In genomic region chr12:52506858-52507715, GRCh38 we compare ENCODE assay signal across 8 cellular contexts. TPM values are rescaled to one million over a fixed set of nuclear protein-coding genes. Genes with fewer than 3 reads are reported as not detected.
DNase-seq lines count a peak whose midpoint lies in the region; ATAC-seq and TF ChIP-seq lines count a peak whose summit lies in the region.

No MANE protein-coding gene starts in this region.

- no peak overlapping the region for H3K4me3 Mint-ChIP-seq in CD8-positive, alpha-beta T cell

- peaks cover 51% of the 10 kb centered on the region for H3K27me3 Mint-ChIP-seq in CD8-positive, alpha-beta T cell (ENCODE audit: low read depth)

- H3K36me3 ChIP-seq in CD8-positive, alpha-beta T cell (ENCODE audit: insufficient read depth, low read length): no peaks in the 10 kb centered on the region
- no peaks in the 10 kb centered on the region for H3K36me3 ChIP-seq in prostate gland

- H3K36me3 Mint-ChIP-seq in CD8-positive, alpha-beta T cell: no peaks in the 10 kb centered on the region

- no peaks in the 10 kb centered on the region for H3K4me1 ChIP-seq in CD8-positive, alpha-beta T cell (ENCODE audit: insufficient read depth, low read length)
- H3K4me1 ChIP-seq in foreskin keratinocyte: no peaks in the 10 kb centered on the region
- no peaks in the 10 kb centered on the region for H3K4me1 ChIP-seq in prostate gland (replicated peaks)

- DNase-seq in CD8-positive, alpha-beta T cell: no peak
- DNase-seq in HT-29 (ENCODE audit: low spot score) (peak; percentile 41), SW480 (ENCODE audit: low spot score) (peak; percentile 84), foreskin keratinocyte (peak in 1 of 2 donors; percentile 69), prostate gland (ENCODE audit: low spot score) (no peak), NK-92 (lab: John Stamatoyannopoulos, UW; ENCODE audit: unreplicated experiment) (no peak), cerebellum (ENCODE audit: low spot score) (no peak), NCI-H187 treated with DMSO at 0.1 percent for 48 hours (lab: John Stamatoyannopoulos, UW) (no peak)

- CTCF ChIA-PET in CD8-positive, alpha-beta T cell (lab: Charles Lee): interaction anchor here (0.9 to 2.8 kb wide), 4 partner anchors 9 to 78 kb away, joined by 3 to 10 read pairs (median 6); no protein-coding TSS in a partner anchor

- H3K4me3 ChIP-seq in CD8-positive, alpha-beta T cell (ENCODE audit: low read depth, low read length): no peak overlapping the region
- no peak overlapping the region for H3K4me3 ChIP-seq in prostate gland

- peaks cover 2% of the 10 kb centered on the region for H3K27me3 ChIP-seq in CD8-positive, alpha-beta T cell (ENCODE audit: insufficient read depth, low read length)
- H3K27me3 ChIP-seq in foreskin keratinocyte: no peaks in the 10 kb centered on the region
- H3K27me3 ChIP-seq in prostate gland (replicated peaks; ENCODE audit: insufficient read depth): no peaks in the 10 kb centered on the region

- no peak overlapping the region for H3K27ac ChIP-seq in CD8-positive, alpha-beta T cell (ENCODE audit: low read depth, low read length)
- H3K27ac ChIP-seq in foreskin keratinocyte (peak overlapping the region; percentile 30), prostate gland (no peak overlapping the region)

- POLR2A ChIA-PET in CD8-positive, alpha-beta T cell (lab: Charles Lee): interaction anchor here (1.4 kb wide), 1 partner anchor 13 kb away, joined by 3 read pairs; no protein-coding TSS in a partner anchor

- no peaks in the 10 kb centered on the region for H3K4me1 Mint-ChIP-seq in CD8-positive, alpha-beta T cell (ENCODE audit: low read depth)

- WGBS in prostate gland: 51% methylated on average over 4 of the region's 4 CpGs

- peaks cover 4% of the 10 kb centered on the region for H3K9me3 Mint-ChIP-seq in CD8-positive, alpha-beta T cell

- no peak for TF ChIP-seq POLR2A in prostate gland (IDR thresholded peaks at IDR 0.05)

- peak; percentile 26 for TF ChIP-seq CTCF in CD8-positive, alpha-beta T cell (IDR thresholded peaks at IDR 0.05)
- TF ChIP-seq CTCF in foreskin keratinocyte (conservative IDR thresholded peaks at IDR 0.05) (peak; percentile 74), prostate gland (IDR thresholded peaks at IDR 0.05) (peak in 3 of 4 experiments; percentile 46 to 66 (median 63))

- H3K27ac Mint-ChIP-seq in CD8-positive, alpha-beta T cell: no peak overlapping the region

- no peaks in the 10 kb centered on the region for H3K9me3 ChIP-seq in CD8-positive, alpha-beta T cell (ENCODE audit: low read length)
- no peaks in the 10 kb centered on the region for H3K9me3 ChIP-seq in prostate gland

- ATAC-seq in CD8-positive, alpha-beta T cell: peak; percentile 44
- peak; percentile 29 for ATAC-seq in foreskin keratinocyte

- intact Hi-C loops in CD8-positive, alpha-beta T cell (cut with DNase I, micrococcal nuclease): loop anchor here in 1 of 2 experiments (2.0 kb wide), 1 partner anchor 350 kb away; no protein-coding TSS in a partner anchor
- intact Hi-C loops in prostate gland (cut with DNase I): loop anchor here (5.0 to 10.0 kb wide), 2 partner anchors 135 to 352 kb away; no protein-coding TSS in a partner anchor

RNA-seq across cellular contexts. Expression of gene KRT5, which starts 13.1 kb away (rescaled TPM):
- total RNA-seq in CD8-positive, alpha-beta T cell: not detected
- not detected in 2 replicates for total RNA-seq in HT-29 (2014; rRNA removed; shearing (Covaris generic))
- 14,096 and 16,153 TPM in 2 replicates for total RNA-seq in foreskin keratinocyte
- 14,175 and 15,868 TPM in 2 replicates for polyA plus RNA-seq in foreskin keratinocyte
- total RNA-seq in prostate gland: 100 to 1,000 TPM; 160 to 516 TPM
- total RNA-seq in cerebellum: 0.18 TPM

RNA-seq across cellular contexts. Expression of gene KRT6A, which starts 14.0 kb away (rescaled TPM):
- total RNA-seq in CD8-positive, alpha-beta T cell: not detected
- total RNA-seq in HT-29 (2014; rRNA removed; shearing (Covaris generic)): not detected in 2 replicates
- total RNA-seq in foreskin keratinocyte (5,507 and 5,589 TPM in 2 replicates), prostate gland (10 to 100 TPM in 1 of 2 donors, 1 to 10 TPM in 1; 5.9 to 13.6 TPM), cerebellum (not detected)
- 5,333 and 5,444 TPM in 2 replicates for polyA plus RNA-seq in foreskin keratinocyte

RNA-seq across cellular contexts. Expression of gene KRT6C, which starts 33.5 kb away (rescaled TPM):
- not detected for total RNA-seq in CD8-positive, alpha-beta T cell
- total RNA-seq in HT-29 (2014; rRNA removed; shearing (Covaris generic)): not detected in 2 replicates
- 4.5 and 7.6 TPM in 2 replicates for total RNA-seq in foreskin keratinocyte
- 4.0 and 6.3 TPM in 2 replicates for polyA plus RNA-seq in foreskin keratinocyte
- total RNA-seq in prostate gland: not detected
- total RNA-seq in cerebellum: not detected

RNA-seq across cellular contexts. Expression of gene KRT71, which starts 45.9 kb away (rescaled TPM):
- total RNA-seq in CD8-positive, alpha-beta T cell: not detected
- not detected in 2 replicates for total RNA-seq in HT-29 (2014; rRNA removed; shearing (Covaris generic))
- total RNA-seq in foreskin keratinocyte: not detected in 2 replicates
- not detected in 2 replicates for polyA plus RNA-seq in foreskin keratinocyte
- not detected for total RNA-seq in prostate gland
- total RNA-seq in cerebellum: 0.18 TPM

RNA-seq across cellular contexts. Expression of gene KRT6B, which starts 55.1 kb away (rescaled TPM):
- not detected for total RNA-seq in CD8-positive, alpha-beta T cell
- total RNA-seq in HT-29 (2014; rRNA removed; shearing (Covaris generic)): 0.23 TPM in 1 of 2 replicates, not detected in the other
- total RNA-seq in foreskin keratinocyte: 167 and 323 TPM in 2 replicates
- 152 and 315 TPM in 2 replicates for polyA plus RNA-seq in foreskin keratinocyte
- under 1 TPM; 0.40 to 0.87 TPM for total RNA-seq in prostate gland
- not detected for total RNA-seq in cerebellum

Comparison
In these comparisons a context has a peak if more than half of its experiments do, and no peak if none do; other contexts are left out.
1. DNase-seq: peak in HT-29 (single experiment) and SW480 (single experiment); none in CD8-positive, alpha-beta T cell (0 of 7), prostate gland (single experiment), NK-92 (single experiment), cerebellum (single experiment) and NCI-H187 treated with DMSO at 0.1 percent for 48 hours (single experiment).
2. RNA of gene KRT5, which starts 13.1 kb away (total RNA-seq): 14,096 to 16,153 TPM in foreskin keratinocyte and 160 to 516 TPM in prostate gland; 0.18 TPM in cerebellum (single experiment), not detected in CD8-positive, alpha-beta T cell and not detected in HT-29; every median in the first group is over 100 times any median in the second.
3. RNA of gene KRT6A, which starts 14.0 kb away (total RNA-seq): 5,507 to 5,589 TPM in foreskin keratinocyte; 5.9 to 13.6 TPM in prostate gland, not detected in CD8-positive, alpha-beta T cell, not detected in HT-29 and not detected in cerebellum (single experiment); every median in the first group is over 100 times any median in the second.
4. Peak in every context shown above with its lines, with median percentiles within 50 percentile points of each other: CTCF ChIP-seq.